1 cellular context compared by ENCODE assay signal in the genomic region with DNA sequence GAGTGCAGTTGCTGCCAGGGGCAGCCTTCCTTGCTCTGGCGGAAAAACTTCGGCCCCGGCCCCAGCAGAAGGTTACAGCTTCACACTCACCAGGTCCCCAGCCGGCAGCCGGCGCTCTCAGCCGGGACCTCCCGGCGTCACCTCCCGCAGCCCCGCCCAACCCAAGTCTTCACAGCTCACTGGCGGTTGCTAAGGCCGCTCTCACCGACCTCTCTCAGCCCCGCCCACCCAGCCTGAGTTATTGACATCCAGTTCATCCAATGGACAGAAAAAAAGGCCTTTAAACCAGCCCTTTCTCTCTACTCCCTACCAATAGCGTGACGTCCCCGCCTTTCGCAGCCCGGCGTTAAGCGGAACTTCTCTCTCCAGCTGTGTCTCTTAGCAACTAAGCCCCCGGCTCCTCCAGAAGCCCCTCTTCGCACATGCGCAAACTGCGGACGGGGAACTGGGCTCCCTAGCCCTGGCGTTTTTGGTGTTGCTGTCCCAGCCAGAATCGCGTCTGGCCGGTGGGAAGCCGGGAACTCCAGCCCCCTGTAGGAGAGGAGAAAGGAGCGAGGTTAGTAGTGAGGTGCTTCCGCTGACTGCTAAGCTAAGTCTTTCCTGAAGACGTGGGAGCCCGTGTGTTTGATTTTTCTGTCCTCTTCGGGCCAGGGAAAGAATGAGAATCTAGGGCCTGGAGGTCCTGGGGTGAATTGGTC.
TF ChIP-seq lines count a peak whose summit lies in the region.

A gene (plus strand): TSS at position 376 of the 698 bp plus-strand sequence. CDS start 9,189 bp downstream, outside the sequence.

TF ChIP-seq in SK-N-SH, 30 proteins besides CTCF, POLR2A, EP300 and RAD21 (continued from another document):
- TF ChIP-seq, protein P1, sequence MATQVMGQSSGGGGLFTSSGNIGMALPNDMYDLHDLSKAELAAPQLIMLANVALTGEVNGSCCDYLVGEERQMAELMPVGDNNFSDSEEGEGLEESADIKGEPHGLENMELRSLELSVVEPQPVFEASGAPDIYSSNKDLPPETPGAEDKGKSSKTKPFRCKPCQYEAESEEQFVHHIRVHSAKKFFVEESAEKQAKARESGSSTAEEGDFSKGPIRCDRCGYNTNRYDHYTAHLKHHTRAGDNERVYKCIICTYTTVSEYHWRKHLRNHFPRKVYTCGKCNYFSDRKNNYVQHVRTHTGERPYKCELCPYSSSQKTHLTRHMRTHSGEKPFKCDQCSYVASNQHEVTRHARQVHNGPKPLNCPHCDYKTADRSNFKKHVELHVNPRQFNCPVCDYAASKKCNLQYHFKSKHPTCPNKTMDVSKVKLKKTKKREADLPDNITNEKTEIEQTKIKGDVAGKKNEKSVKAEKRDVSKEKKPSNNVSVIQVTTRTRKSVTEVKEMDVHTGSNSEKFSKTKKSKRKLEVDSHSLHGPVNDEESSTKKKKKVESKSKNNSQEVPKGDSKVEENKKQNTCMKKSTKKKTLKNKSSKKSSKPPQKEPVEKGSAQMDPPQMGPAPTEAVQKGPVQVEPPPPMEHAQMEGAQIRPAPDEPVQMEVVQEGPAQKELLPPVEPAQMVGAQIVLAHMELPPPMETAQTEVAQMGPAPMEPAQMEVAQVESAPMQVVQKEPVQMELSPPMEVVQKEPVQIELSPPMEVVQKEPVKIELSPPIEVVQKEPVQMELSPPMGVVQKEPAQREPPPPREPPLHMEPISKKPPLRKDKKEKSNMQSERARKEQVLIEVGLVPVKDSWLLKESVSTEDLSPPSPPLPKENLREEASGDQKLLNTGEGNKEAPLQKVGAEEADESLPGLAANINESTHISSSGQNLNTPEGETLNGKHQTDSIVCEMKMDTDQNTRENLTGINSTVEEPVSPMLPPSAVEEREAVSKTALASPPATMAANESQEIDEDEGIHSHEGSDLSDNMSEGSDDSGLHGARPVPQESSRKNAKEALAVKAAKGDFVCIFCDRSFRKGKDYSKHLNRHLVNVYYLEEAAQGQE (IDR thresholded peaks at IDR 0.05; ENCODE audit: low read depth, low read length) = no peak
- TF ChIP-seq, protein P2, sequence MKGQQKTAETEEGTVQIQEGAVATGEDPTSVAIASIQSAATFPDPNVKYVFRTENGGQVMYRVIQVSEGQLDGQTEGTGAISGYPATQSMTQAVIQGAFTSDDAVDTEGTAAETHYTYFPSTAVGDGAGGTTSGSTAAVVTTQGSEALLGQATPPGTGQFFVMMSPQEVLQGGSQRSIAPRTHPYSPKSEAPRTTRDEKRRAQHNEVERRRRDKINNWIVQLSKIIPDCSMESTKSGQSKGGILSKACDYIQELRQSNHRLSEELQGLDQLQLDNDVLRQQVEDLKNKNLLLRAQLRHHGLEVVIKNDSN (IDR thresholded peaks at IDR 0.05; ENCODE audit: borderline replicate concordance, low read depth) = no peak
- no peak for TF ChIP-seq MEF2A (IDR thresholded peaks at IDR 0.05; ENCODE audit: borderline replicate concordance, low read depth)
- no peak for TF ChIP-seq YY1 (IDR thresholded peaks at IDR 0.05; ENCODE audit: low read depth)
- TF ChIP-seq, protein P3, sequence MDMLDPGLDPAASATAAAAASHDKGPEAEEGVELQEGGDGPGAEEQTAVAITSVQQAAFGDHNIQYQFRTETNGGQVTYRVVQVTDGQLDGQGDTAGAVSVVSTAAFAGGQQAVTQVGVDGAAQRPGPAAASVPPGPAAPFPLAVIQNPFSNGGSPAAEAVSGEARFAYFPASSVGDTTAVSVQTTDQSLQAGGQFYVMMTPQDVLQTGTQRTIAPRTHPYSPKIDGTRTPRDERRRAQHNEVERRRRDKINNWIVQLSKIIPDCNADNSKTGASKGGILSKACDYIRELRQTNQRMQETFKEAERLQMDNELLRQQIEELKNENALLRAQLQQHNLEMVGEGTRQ (IDR thresholded peaks at IDR 0.05; ENCODE audit: borderline replicate concordance, low read depth, low read length) = no peak
- 0 out of 2 replicates have a peak, but pooled peaks have one; percentile 16 for TF ChIP-seq TCF12 (IDR thresholded peaks at IDR 0.05)
- TF ChIP-seq MXI1 (IDR thresholded peaks at IDR 0.05; ENCODE audit: low read depth, low read length) = peak; percentile 80
- TF ChIP-seq, protein P4, sequence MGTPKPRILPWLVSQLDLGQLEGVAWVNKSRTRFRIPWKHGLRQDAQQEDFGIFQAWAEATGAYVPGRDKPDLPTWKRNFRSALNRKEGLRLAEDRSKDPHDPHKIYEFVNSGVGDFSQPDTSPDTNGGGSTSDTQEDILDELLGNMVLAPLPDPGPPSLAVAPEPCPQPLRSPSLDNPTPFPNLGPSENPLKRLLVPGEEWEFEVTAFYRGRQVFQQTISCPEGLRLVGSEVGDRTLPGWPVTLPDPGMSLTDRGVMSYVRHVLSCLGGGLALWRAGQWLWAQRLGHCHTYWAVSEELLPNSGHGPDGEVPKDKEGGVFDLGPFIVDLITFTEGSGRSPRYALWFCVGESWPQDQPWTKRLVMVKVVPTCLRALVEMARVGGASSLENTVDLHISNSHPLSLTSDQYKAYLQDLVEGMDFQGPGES (IDR thresholded peaks at IDR 0.05; ENCODE audit: low read depth, low read length) = peak; percentile 85
- peak; percentile 61 for TF ChIP-seq SIN3A (IDR thresholded peaks at IDR 0.05; ENCODE audit: borderline replicate concordance, low read depth, low read length)
- no peak for TF ChIP-seq NFIC (IDR thresholded peaks at IDR 0.05; ENCODE audit: borderline replicate concordance)
- TF ChIP-seq NRF1 (IDR thresholded peaks at IDR 0.05; ENCODE audit: low read depth, low read length) = peak; percentile 67
- TF ChIP-seq JUND (IDR thresholded peaks at IDR 0.05) = no peak
